ENCODE assay signal across 1 cellular context in the genomic region with DNA sequence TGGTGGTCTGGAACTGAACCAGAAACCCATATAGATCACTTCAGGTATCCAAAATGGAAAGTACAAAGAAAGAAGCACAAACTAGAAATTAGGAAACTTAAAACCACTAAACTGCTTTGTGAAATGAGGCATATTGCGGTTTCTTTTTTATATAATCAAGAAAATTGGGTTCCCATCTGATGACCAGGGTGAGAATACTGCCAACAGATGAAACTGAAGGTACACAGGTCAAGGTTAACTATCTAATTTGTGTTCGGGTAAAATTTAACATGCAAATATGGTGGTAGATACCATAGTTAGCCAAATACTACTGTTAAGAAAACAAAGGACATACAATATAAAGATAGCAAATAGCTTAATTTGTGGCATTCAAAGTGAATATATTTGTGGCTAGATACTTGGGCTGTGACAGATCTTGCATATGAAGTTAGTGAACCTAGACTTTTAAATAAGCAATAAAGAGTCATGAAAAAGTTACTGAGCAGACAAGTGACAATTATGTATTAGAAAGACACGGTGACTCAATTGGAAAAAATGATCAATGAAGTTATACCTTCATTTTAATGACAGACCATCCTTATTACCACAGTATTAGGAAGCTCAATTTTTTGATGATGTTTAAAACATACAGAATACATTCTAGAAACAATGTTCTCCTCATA.
TF ChIP-seq lines count a peak whose summit lies in the region.

No MANE protein-coding gene starts in this region.

TF ChIP-seq in GM12878, 131 proteins besides CTCF, POLR2A, EP300 and RAD21 (continued from another document):
- no peak for TF ChIP-seq HSF1 (IDR thresholded peaks at IDR 0.05; ENCODE audit: low read depth, low read length)
- TF ChIP-seq, protein P1, sequence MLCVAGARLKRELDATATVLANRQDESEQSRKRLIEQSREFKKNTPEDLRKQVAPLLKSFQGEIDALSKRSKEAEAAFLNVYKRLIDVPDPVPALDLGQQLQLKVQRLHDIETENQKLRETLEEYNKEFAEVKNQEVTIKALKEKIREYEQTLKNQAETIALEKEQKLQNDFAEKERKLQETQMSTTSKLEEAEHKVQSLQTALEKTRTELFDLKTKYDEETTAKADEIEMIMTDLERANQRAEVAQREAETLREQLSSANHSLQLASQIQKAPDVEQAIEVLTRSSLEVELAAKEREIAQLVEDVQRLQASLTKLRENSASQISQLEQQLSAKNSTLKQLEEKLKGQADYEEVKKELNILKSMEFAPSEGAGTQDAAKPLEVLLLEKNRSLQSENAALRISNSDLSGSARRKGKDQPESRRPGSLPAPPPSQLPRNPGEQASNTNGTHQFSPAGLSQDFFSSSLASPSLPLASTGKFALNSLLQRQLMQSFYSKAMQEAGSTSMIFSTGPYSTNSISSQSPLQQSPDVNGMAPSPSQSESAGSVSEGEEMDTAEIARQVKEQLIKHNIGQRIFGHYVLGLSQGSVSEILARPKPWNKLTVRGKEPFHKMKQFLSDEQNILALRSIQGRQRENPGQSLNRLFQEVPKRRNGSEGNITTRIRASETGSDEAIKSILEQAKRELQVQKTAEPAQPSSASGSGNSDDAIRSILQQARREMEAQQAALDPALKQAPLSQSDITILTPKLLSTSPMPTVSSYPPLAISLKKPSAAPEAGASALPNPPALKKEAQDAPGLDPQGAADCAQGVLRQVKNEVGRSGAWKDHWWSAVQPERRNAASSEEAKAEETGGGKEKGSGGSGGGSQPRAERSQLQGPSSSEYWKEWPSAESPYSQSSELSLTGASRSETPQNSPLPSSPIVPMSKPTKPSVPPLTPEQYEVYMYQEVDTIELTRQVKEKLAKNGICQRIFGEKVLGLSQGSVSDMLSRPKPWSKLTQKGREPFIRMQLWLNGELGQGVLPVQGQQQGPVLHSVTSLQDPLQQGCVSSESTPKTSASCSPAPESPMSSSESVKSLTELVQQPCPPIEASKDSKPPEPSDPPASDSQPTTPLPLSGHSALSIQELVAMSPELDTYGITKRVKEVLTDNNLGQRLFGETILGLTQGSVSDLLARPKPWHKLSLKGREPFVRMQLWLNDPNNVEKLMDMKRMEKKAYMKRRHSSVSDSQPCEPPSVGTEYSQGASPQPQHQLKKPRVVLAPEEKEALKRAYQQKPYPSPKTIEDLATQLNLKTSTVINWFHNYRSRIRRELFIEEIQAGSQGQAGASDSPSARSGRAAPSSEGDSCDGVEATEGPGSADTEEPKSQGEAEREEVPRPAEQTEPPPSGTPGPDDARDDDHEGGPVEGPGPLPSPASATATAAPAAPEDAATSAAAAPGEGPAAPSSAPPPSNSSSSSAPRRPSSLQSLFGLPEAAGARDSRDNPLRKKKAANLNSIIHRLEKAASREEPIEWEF (IDR thresholded peaks at IDR 0.05; ENCODE audit: insufficient replicate concordance, low read depth, low read length) = peak; percentile 19
- TF ChIP-seq TCF7 (IDR thresholded peaks at IDR 0.05; ENCODE audit: borderline replicate concordance) = no peak
- no peak for TF ChIP-seq CBFB (IDR thresholded peaks at IDR 0.05; ENCODE audit: low read depth)
- TF ChIP-seq TBL1XR1 (IDR thresholded peaks at IDR 0.05; ENCODE audit: low read depth, low read length) = peak; percentile 71
- no peak for TF ChIP-seq SP1 (IDR thresholded peaks at IDR 0.05; ENCODE audit: low read depth, low read length)
- TF ChIP-seq, protein P2, sequence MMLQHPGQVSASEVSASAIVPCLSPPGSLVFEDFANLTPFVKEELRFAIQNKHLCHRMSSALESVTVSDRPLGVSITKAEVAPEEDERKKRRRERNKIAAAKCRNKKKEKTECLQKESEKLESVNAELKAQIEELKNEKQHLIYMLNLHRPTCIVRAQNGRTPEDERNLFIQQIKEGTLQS (IDR thresholded peaks at IDR 0.05; ENCODE audit: borderline replicate concordance, extremely low read depth, low read depth, low read length) = no peak
- TF ChIP-seq SMAD1 (IDR thresholded peaks at IDR 0.05; ENCODE audit: low read depth, partially characterized antibody) = no peak
- no peak for TF ChIP-seq ZBTB33 (IDR thresholded peaks at IDR 0.05)
- no peak for TF ChIP-seq E4F1 (IDR thresholded peaks at IDR 0.05; ENCODE audit: borderline replicate concordance, partially characterized antibody)
- TF ChIP-seq ZZZ3 (IDR thresholded peaks at IDR 0.05; ENCODE audit: control insufficient read depth, insufficient read length, low read depth) = no peak
- TF ChIP-seq MLLT1 (IDR thresholded peaks at IDR 0.05) = no peak
- TF ChIP-seq HCFC1 (IDR thresholded peaks at IDR 0.05; ENCODE audit: low read length) = no peak
- TF ChIP-seq BMI1 (IDR thresholded peaks at IDR 0.05; ENCODE audit: borderline replicate concordance) = peak; percentile 64; the same call in 1 of the 2 replicates
- TF ChIP-seq NR2F1 (conservative IDR thresholded peaks at IDR 0.05) = peak; percentile 98
- TF ChIP-seq RUNX3 (IDR thresholded peaks at IDR 0.05; ENCODE audit: low read length) = peak; percentile 85
- TF ChIP-seq ETV6 (conservative IDR thresholded peaks at IDR 0.05 in 1 of 2, IDR thresholded peaks at IDR 0.05 in 1 of 2; ENCODE audit: borderline replicate concordance in 1 of 2, low read depth in 1 of 2) = no peak
- no peak for TF ChIP-seq ZNF207 (IDR thresholded peaks at IDR 0.05; ENCODE audit: borderline replicate concordance)
- TF ChIP-seq, protein P3, sequence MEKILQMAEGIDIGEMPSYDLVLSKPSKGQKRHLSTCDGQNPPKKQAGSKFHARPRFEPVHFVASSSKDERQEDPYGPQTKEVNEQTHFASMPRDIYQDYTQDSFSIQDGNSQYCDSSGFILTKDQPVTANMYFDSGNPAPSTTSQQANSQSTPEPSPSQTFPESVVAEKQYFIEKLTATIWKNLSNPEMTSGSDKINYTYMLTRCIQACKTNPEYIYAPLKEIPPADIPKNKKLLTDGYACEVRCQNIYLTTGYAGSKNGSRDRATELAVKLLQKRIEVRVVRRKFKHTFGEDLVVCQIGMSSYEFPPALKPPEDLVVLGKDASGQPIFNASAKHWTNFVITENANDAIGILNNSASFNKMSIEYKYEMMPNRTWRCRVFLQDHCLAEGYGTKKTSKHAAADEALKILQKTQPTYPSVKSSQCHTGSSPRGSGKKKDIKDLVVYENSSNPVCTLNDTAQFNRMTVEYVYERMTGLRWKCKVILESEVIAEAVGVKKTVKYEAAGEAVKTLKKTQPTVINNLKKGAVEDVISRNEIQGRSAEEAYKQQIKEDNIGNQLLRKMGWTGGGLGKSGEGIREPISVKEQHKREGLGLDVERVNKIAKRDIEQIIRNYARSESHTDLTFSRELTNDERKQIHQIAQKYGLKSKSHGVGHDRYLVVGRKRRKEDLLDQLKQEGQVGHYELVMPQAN (conservative IDR thresholded peaks at IDR 0.05) = no peak
- TF ChIP-seq IKZF2 (IDR thresholded peaks at IDR 0.05) = peak; percentile 59 to 64
- no peak for TF ChIP-seq TARDBP (IDR thresholded peaks at IDR 0.05; ENCODE audit: borderline replicate concordance)
- TF ChIP-seq MTA3 (IDR thresholded peaks at IDR 0.05; ENCODE audit: borderline replicate concordance, low read length) = no peak
- no peak for TF ChIP-seq KLF5 (IDR thresholded peaks at IDR 0.05; ENCODE audit: partially characterized antibody)
- no peak for TF ChIP-seq YBX1 (IDR thresholded peaks at IDR 0.05)
- no peak; the same call in none of the 2 replicates for TF ChIP-seq BCL11A (IDR thresholded peaks at IDR 0.05; ENCODE audit: low read depth, low read length)
- TF ChIP-seq NRF1 (conservative IDR thresholded peaks at IDR 0.05; ENCODE audit: low read depth, low read length) = no peak
